In genomic region chr11:111913997-111914396, GRCh38 we compare ENCODE assay signal across 1 cellular context.
TF ChIP-seq lines count a peak whose summit lies in the region.

No MANE protein-coding gene starts in this region.

TF ChIP-seq in H1, 55 proteins besides CTCF, POLR2A, EP300 and RAD21:
- TF ChIP-seq SP4 (IDR thresholded peaks at IDR 0.05; ENCODE audit: low read length) (no peak), POU5F1 (IDR thresholded peaks at IDR 0.05; ENCODE audit: low read depth, low read length) (no peak), TBP (IDR thresholded peaks at IDR 0.05; ENCODE audit: low read depth, low read length) (no peak), JUND (IDR thresholded peaks at IDR 0.05; ENCODE audit: low read length) (no peak), CHD2 (IDR thresholded peaks at IDR 0.05; ENCODE audit: low read length) (no peak), CBX5 (IDR thresholded peaks at IDR 0.05; ENCODE audit: low read depth, low read length) (no peak), CEBPB (IDR thresholded peaks at IDR 0.05; ENCODE audit: low read depth, low read length) (no peak), SAP30 (IDR thresholded peaks at IDR 0.05; ENCODE audit: insufficient read depth, insufficient replicate concordance, low read length) (no peak), E2F6 (IDR thresholded peaks at IDR 0.05) (no peak), YY1 (IDR thresholded peaks at IDR 0.05; ENCODE audit: low read depth, low read length) (no peak), CHD7 (IDR thresholded peaks at IDR 0.05; ENCODE audit: insufficient replicate concordance, low read length) (no peak)
